19 cellular contexts compared by ENCODE assay signal in genomic region chr2:48693066-48693465, GRCh38.
DNase-seq lines count a peak whose midpoint lies in the region; TF ChIP-seq lines count a peak whose summit lies in the region.
"Had no signal": no experiment of that assay in that cellular context is flagged by ENCODE, and none has a peak within 500 bp of the region (broad histone marks: within the 10 kb centered on the region; RNA-seq: fewer than 3 reads in every experiment).

No MANE protein-coding gene starts in this region.

- H3K4me3 ChIP-seq in AG10803 (ENCODE audit: low read length) = no peak overlapping the region
- no peak overlapping the region for H3K4me3 ChIP-seq in SJSA1
- no peak overlapping the region for H3K4me3 ChIP-seq in fibroblast of pulmonary artery (replicated peaks; ENCODE audit: low read depth, low read length)
- H3K4me3 ChIP-seq in stomach = no peak overlapping the region
- H3K4me3 ChIP-seq: BLaER1 had no signal

- H3K4me1 ChIP-seq in SJSA1 (replicated peaks) (peaks cover 36% of the 10 kb centered on the region), stomach (no peaks in the 10 kb centered on the region)
- H3K4me1 ChIP-seq: BLaER1 had no signal

- no peak for TF ChIP-seq EP300 in stomach (IDR thresholded peaks at IDR 0.05)

- H3K27ac Mint-ChIP-seq in progenitor cell of endocrine pancreas = peak overlapping the region; percentile 61
- H3K27ac Mint-ChIP-seq: HFFc6 had no signal

- H3K27me3 ChIP-seq in SJSA1 (replicated peaks) (no peaks in the 10 kb centered on the region), stomach (no peaks in the 10 kb centered on the region)
- H3K27me3 ChIP-seq: BLaER1 had no signal

- H3K9me3 ChIP-seq in SJSA1 (replicated peaks) (no peaks in the 10 kb centered on the region), stomach (no peaks in the 10 kb centered on the region)
- H3K9me3 ChIP-seq: BLaER1 had no signal

- DNase-seq in AG10803 (ENCODE audit: low read depth) (peak; percentile 27), SJSA1 (ENCODE audit: low read depth in 1 of 2, low spot score in 2 of 2) (no peak), fibroblast of pulmonary artery (ENCODE audit: low read depth) (peak; percentile 9), progenitor cell of endocrine pancreas (ENCODE audit: low spot score, unreplicated experiment) (no peak), H4 (ENCODE audit: low spot score) (no peak), DMS153 treated with DMSO at 0.1 percent for 48 hours (lab: John Stamatoyannopoulos, UW; ENCODE audit: unreplicated experiment) (no peak), stomach (no peak), C1 segment of cervical spinal cord (lab: John Stamatoyannopoulos, UW) (no peak)
- DNase-seq: 8988T; GF-D8; HFFc6; NCI-H1417; NCI-H187 treated with DMSO at 0.1 percent for 48 hours; NCI-H2171 treated with DMSO at 0.1 percent for 48 hours; NCI-H446 treated with DMSO at 0.1 percent for 48 hours; NK-92 treated with Interleukin-12 subunit alpha and Interleukin-12 subunit beta, amount 100 ng/mL, for 24 hours; OCI-M1; SHP77 treated with DMSO at 0.1 percent for 48 hours had no signal

- H3K36me3 ChIP-seq in SJSA1 (no peaks in the 10 kb centered on the region), stomach (no peaks in the 10 kb centered on the region)
- H3K36me3 ChIP-seq: BLaER1 had no signal

- intact Hi-C loops in stomach (cut with DNase I; ENCODE audit: low total_unique reads) = no loop called here

- H3K4me3 Mint-ChIP-seq in progenitor cell of endocrine pancreas (ENCODE audit: low read depth) = no peak overlapping the region
- H3K4me3 Mint-ChIP-seq: HFFc6 had no signal

- H3K36me3 Mint-ChIP-seq in progenitor cell of endocrine pancreas (ENCODE audit: insufficient read depth) = no peaks in the 10 kb centered on the region

- no peaks in the 10 kb centered on the region for H3K9me3 Mint-ChIP-seq in progenitor cell of endocrine pancreas (ENCODE audit: low read depth)

- no peaks in the 10 kb centered on the region for H3K27me3 Mint-ChIP-seq in progenitor cell of endocrine pancreas

- TF ChIP-seq CTCF in AG10803 (conservative IDR thresholded peaks at IDR 0.05; ENCODE audit: low read length) (no peak), fibroblast of pulmonary artery (IDR thresholded peaks at IDR 0.05; ENCODE audit: low read length, missing control alignments) (no peak), progenitor cell of endocrine pancreas (IDR thresholded peaks at IDR 0.05; ENCODE audit: unreplicated experiment) (no peak), stomach (IDR thresholded peaks at IDR 0.05) (no peak)

- no peak for TF ChIP-seq POLR2A in stomach (IDR thresholded peaks at IDR 0.05)

- H3K27ac ChIP-seq in SJSA1 (peak overlapping the region; percentile 48), stomach (no peak overlapping the region)
- H3K27ac ChIP-seq: BLaER1 had no signal

- H3K4me1 Mint-ChIP-seq in progenitor cell of endocrine pancreas (ENCODE audit: low read depth) = peaks cover 2% of the 10 kb centered on the region

- 81 to 88% (median 86%) methylated on average over 4 of the region's 4 CpGs for WGBS in stomach, 5 donors

Comparison
In these comparisons a context has a peak if more than half of its experiments do, and no peak if none do; other contexts are left out.
1. DNase-seq: peak in AG10803 (single experiment) and fibroblast of pulmonary artery (single experiment); none in SJSA1 (0 of 2), progenitor cell of endocrine pancreas (single experiment), H4 (single experiment), DMS153 treated with DMSO at 0.1 percent for 48 hours (single experiment), stomach (single experiment) and C1 segment of cervical spinal cord (0 of 14).